Comparison of ENCODE assay signal across 9 cellular contexts in the genomic region with DNA sequence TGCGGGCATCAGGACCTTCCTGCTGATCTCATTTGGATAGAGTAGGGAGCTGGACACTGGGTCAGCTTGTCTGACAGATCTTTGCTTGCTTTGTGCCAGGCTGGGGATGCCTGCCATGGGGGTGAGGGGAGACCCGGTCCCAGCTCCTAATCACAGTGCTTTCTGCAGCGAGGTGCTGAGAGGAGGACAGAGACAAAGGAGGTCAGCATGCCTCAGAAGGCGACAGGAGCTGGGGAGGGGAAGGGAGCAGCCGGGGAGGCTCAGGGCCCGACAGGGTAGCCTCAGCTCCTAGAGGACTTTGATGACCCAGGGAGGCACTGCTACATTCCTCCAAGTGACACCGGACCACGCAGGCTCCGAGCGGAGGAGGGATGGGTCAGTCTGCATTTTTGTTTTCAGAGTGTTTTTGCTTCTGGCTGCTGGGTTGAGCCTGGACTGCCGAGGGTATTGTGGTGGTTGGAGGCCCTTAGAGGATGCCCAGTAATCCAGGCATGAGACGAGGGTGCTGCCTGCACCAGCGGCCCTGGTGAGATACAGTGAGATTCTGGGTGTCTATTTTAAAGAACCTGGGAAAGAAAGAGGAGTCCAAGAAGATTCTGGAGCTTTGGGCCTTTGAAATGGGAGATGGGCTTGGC. TPM values are rescaled to one million over a fixed set of nuclear protein-coding genes. Genes with fewer than 3 reads are reported as not detected.
DNase-seq lines count a peak whose midpoint lies in the region; ATAC-seq and TF ChIP-seq lines count a peak whose summit lies in the region.
"Had no signal": no experiment of that assay in that cellular context is flagged by ENCODE, and none has a peak within 500 bp of the region (broad histone marks: within the 10 kb centered on the region; RNA-seq: fewer than 3 reads in every experiment).

No MANE protein-coding gene starts in this region.

- TF ChIP-seq EP300 in upper lobe of left lung (IDR thresholded peaks at IDR 0.05): no peak

- no peaks in the 10 kb centered on the region for H3K9me3 Mint-ChIP-seq in activated naive CD4-positive, alpha-beta T cell treated with anti-CD3 and anti-CD28 coated beads, Interleukin-2, amount 10 ng/mL, durations not matched to agents 7 days and 5 days
- no peaks in the 10 kb centered on the region for H3K9me3 Mint-ChIP-seq in central memory CD8-positive, alpha-beta T cell
- no peaks in the 10 kb centered on the region for H3K9me3 Mint-ChIP-seq in naive B cell

- CTCF ChIA-PET in activated naive CD4-positive, alpha-beta T cell treated with anti-CD3 and anti-CD28 coated beads, Interleukin-2, amount 10 ng/mL, durations not matched to agents 7 days and 5 days (lab: Charles Lee): interaction anchor here (0.6 to 4.9 kb wide), 8 partner anchors 11 to 97 kb away, joined by 3 to 26 read pairs (median 6); no protein-coding TSS in a partner anchor

- WGBS in upper lobe of left lung, 2 donors: 80% methylated on average over 10 to 13 of the region's 13 CpGs

- H3K36me3 ChIP-seq in upper lobe of left lung: peaks cover 0 to 73% (median 38%) of the 10 kb centered on the region in 4 donors
- peaks cover 45% of the 10 kb centered on the region for H3K36me3 ChIP-seq in WERI-Rb-1
- H3K36me3 ChIP-seq: brain microvascular endothelial cell had no signal

- peak overlapping the region; percentile 77 for H3K4me3 Mint-ChIP-seq in activated naive CD4-positive, alpha-beta T cell treated with anti-CD3 and anti-CD28 coated beads, Interleukin-2, amount 10 ng/mL, durations not matched to agents 7 days and 5 days
- peak overlapping the region; percentile 72 for H3K4me3 Mint-ChIP-seq in central memory CD8-positive, alpha-beta T cell
- H3K4me3 Mint-ChIP-seq in naive B cell: peak overlapping the region; percentile 78 to 98 (median 90)

- H3K9me3 ChIP-seq in upper lobe of left lung (no peaks in the 10 kb centered on the region), WERI-Rb-1 (ENCODE audit: severe bottlenecking) (no peaks in the 10 kb centered on the region)

- peaks cover 38 to 75% (median 48%) of the 10 kb centered on the region in 4 donors for H3K4me1 ChIP-seq in upper lobe of left lung

- no peak for DNase-seq in activated naive CD4-positive, alpha-beta T cell treated with anti-CD3 and anti-CD28 coated beads, Interleukin-2, amount 10 ng/mL, durations not matched to agents 7 days and 5 days
- DNase-seq in activated naive CD4-positive, alpha-beta T cell treated with Interleukin-2 at 50 U/mL for 16 hours: no peak
- no peak for DNase-seq in central memory CD8-positive, alpha-beta T cell (ENCODE audit: low spot score in 2 of 2)
- DNase-seq in naive B cell: no peak
- peak in 1 of 2 donors; percentile 49 for DNase-seq in upper lobe of left lung
- DNase-seq in WERI-Rb-1: no peak
- DNase-seq: brain microvascular endothelial cell had no signal

- no peaks in the 10 kb centered on the region for H3K27me3 Mint-ChIP-seq in activated naive CD4-positive, alpha-beta T cell treated with anti-CD3 and anti-CD28 coated beads, Interleukin-2, amount 10 ng/mL, durations not matched to agents 7 days and 5 days
- H3K27me3 Mint-ChIP-seq in central memory CD8-positive, alpha-beta T cell: no peaks in the 10 kb centered on the region
- H3K27me3 Mint-ChIP-seq in naive B cell: no peaks in the 10 kb centered on the region

- peak overlapping the region; percentile 97 for H3K27ac Mint-ChIP-seq in activated naive CD4-positive, alpha-beta T cell treated with anti-CD3 and anti-CD28 coated beads, Interleukin-2, amount 10 ng/mL, durations not matched to agents 7 days and 5 days
- H3K27ac Mint-ChIP-seq in central memory CD8-positive, alpha-beta T cell (ENCODE audit: low read depth): peak overlapping the region; percentile 95
- peak overlapping the region; percentile 99 to 100 (median 100) for H3K27ac Mint-ChIP-seq in naive B cell

- H3K4me1 Mint-ChIP-seq in activated naive CD4-positive, alpha-beta T cell treated with anti-CD3 and anti-CD28 coated beads, Interleukin-2, amount 10 ng/mL, durations not matched to agents 7 days and 5 days: peaks cover 96% of the 10 kb centered on the region
- peaks cover 61% of the 10 kb centered on the region for H3K4me1 Mint-ChIP-seq in central memory CD8-positive, alpha-beta T cell
- H3K4me1 Mint-ChIP-seq in naive B cell: peaks cover 72 to 93% (median 93%) of the 10 kb centered on the region in 3 donors

- TF ChIP-seq POLR2A in upper lobe of left lung (IDR thresholded peaks at IDR 0.05): no peak

- H3K4me3 ChIP-seq in upper lobe of left lung (peak overlapping the region in 2 of 4 donors; percentile 0 to 13), WERI-Rb-1 (ENCODE audit: low read depth, low read length) (no peak overlapping the region)

- no peak for TF ChIP-seq CTCF in upper lobe of left lung (IDR thresholded peaks at IDR 0.05)
- no peak for TF ChIP-seq CTCF in WERI-Rb-1 (IDR thresholded peaks at IDR 0.05; ENCODE audit: low read depth, low read length)

- no peaks in the 10 kb centered on the region for H3K27me3 ChIP-seq in upper lobe of left lung
- H3K27me3 ChIP-seq in WERI-Rb-1 (ENCODE audit: insufficient read depth, low read depth, severe bottlenecking): no peaks in the 10 kb centered on the region
- H3K27me3 ChIP-seq: brain microvascular endothelial cell had no signal

- peaks cover 88% of the 10 kb centered on the region for H3K36me3 Mint-ChIP-seq in activated naive CD4-positive, alpha-beta T cell treated with anti-CD3 and anti-CD28 coated beads, Interleukin-2, amount 10 ng/mL, durations not matched to agents 7 days and 5 days
- peaks cover 91% of the 10 kb centered on the region for H3K36me3 Mint-ChIP-seq in central memory CD8-positive, alpha-beta T cell (ENCODE audit: insufficient read depth)
- H3K36me3 Mint-ChIP-seq in naive B cell: peaks cover 8 to 26% of the 10 kb centered on the region in 2 donors

- H3K27ac ChIP-seq in upper lobe of left lung (peak overlapping the region; percentile 37 to 69 (median 58)), WERI-Rb-1 (no peak overlapping the region)
- H3K27ac ChIP-seq: brain microvascular endothelial cell had no signal

- no peak for ATAC-seq in central memory CD8-positive, alpha-beta T cell (replicated peaks; ENCODE audit: extremely low read depth, poor library complexity, severe bottlenecking)
- ATAC-seq in naive B cell (ENCODE audit: low read depth in 2 of 2): no peak
- ATAC-seq in upper lobe of left lung (ENCODE audit: low FRiP score in 2 of 2): no peak
- ATAC-seq in HG03354 (IDR thresholded peaks at IDR 0.05; ENCODE audit: poor library complexity, severe bottlenecking, unreplicated experiment): no peak
- ATAC-seq in SK-N-SH treated with all-trans-retinoic acid at 6 μM for 48 hours: no peak

TF ChIP-seq in SK-N-SH treated with all-trans-retinoic acid at 6 μM for 48 hours, 23 proteins besides CTCF, POLR2A, EP300 and RAD21 (continues in another document):
- TF ChIP-seq PPARA (CRISPR knock-in tag; IDR thresholded peaks at IDR 0.05; ENCODE audit: borderline replicate concordance) (no peak), CSDC2 (CRISPR knock-in tag; IDR thresholded peaks at IDR 0.05) (no peak), CREB5 (CRISPR knock-in tag; IDR thresholded peaks at IDR 0.05; ENCODE audit: low read depth) (no peak), TCF4 (CRISPR knock-in tag; IDR thresholded peaks at IDR 0.05; ENCODE audit: borderline replicate concordance) (no peak), GLIS3 (CRISPR knock-in tag; IDR thresholded peaks at IDR 0.05) (no peak), ZFP30 (CRISPR knock-in tag; IDR thresholded peaks at IDR 0.05) (no peak), ISL1 (CRISPR knock-in tag; IDR thresholded peaks at IDR 0.05) (no peak)
- TF ChIP-seq, protein P1, sequence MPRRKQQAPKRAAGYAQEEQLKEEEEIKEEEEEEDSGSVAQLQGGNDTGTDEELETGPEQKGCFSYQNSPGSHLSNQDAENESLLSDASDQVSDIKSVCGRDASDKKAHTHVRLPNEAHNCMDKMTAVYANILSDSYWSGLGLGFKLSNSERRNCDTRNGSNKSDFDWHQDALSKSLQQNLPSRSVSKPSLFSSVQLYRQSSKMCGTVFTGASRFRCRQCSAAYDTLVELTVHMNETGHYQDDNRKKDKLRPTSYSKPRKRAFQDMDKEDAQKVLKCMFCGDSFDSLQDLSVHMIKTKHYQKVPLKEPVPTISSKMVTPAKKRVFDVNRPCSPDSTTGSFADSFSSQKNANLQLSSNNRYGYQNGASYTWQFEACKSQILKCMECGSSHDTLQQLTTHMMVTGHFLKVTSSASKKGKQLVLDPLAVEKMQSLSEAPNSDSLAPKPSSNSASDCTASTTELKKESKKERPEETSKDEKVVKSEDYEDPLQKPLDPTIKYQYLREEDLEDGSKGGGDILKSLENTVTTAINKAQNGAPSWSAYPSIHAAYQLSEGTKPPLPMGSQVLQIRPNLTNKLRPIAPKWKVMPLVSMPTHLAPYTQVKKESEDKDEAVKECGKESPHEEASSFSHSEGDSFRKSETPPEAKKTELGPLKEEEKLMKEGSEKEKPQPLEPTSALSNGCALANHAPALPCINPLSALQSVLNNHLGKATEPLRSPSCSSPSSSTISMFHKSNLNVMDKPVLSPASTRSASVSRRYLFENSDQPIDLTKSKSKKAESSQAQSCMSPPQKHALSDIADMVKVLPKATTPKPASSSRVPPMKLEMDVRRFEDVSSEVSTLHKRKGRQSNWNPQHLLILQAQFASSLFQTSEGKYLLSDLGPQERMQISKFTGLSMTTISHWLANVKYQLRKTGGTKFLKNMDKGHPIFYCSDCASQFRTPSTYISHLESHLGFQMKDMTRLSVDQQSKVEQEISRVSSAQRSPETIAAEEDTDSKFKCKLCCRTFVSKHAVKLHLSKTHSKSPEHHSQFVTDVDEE (CRISPR knock-in tag; IDR thresholded peaks at IDR 0.05): no peak

RNA-seq across cellular contexts. Expression of gene RBM38, which starts 7.8 kb away (rescaled TPM):
- polyA plus RNA-seq in naive B cell (ENCODE audit: low read depth in 6 of 6): 100 to 1,000 TPM in 5 of 6 donors, 10 to 100 TPM in 1; 80.1 to 189 (median 157) TPM
- total RNA-seq in upper lobe of left lung: 10 to 100 TPM; 14.7 to 27.5 (median 22.3) TPM

RNA-seq across cellular contexts. Expression of gene RAE1, which starts 48.0 kb away (rescaled TPM):
- polyA plus RNA-seq in naive B cell (ENCODE audit: low read depth in 6 of 6): 10 to 100 TPM; 31.1 to 55.1 (median 39.8) TPM
- total RNA-seq in upper lobe of left lung: 10 to 100 TPM; 10.1 to 31.0 (median 17.9) TPM
